In the genomic region with DNA sequence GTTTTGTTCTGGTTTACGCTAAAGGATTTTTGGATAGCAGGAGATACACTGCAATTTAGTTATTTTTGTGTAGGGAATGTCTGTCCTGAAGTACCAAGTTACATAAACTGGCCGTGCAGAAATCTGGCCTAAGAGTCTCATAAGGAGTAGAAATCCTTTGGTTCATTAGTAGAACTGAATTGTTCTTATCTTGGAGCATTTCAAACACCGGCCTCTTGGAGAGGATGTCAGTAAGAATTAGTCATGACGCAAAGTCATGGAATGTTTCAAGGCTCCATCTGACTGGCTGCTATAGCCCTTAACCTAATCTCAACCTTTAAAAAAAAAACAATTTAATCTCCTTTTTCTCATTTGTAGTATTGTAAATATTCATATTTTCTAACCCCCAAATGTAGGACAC, we compare ENCODE assay signal across 2 cellular contexts.
TF ChIP-seq lines count a peak whose summit lies in the region.

No MANE protein-coding gene starts in this region.

TF ChIP-seq in IMR-90, 13 proteins besides CTCF, POLR2A, EP300 and RAD21:
- TF ChIP-seq CHD1 (IDR thresholded peaks at IDR 0.05; ENCODE audit: low read depth, low read length) (no peak), RCOR1 (IDR thresholded peaks at IDR 0.05; ENCODE audit: insufficient replicate concordance, low read length) (no peak), NFE2L2 (IDR thresholded peaks at IDR 0.05; ENCODE audit: low read depth, low read length) (no peak), MAZ (IDR thresholded peaks at IDR 0.05; ENCODE audit: borderline replicate concordance, low read depth, low read length) (no peak), RFX5 (IDR thresholded peaks at IDR 0.05; ENCODE audit: low read depth, low read length) (no peak), BHLHE40 (IDR thresholded peaks at IDR 0.05; ENCODE audit: low read depth, low read length) (no peak), MXI1 (IDR thresholded peaks at IDR 0.05; ENCODE audit: borderline replicate concordance, low read depth, low read length) (no peak), MAFK (IDR thresholded peaks at IDR 0.05; ENCODE audit: low read depth, low read length) (no peak), FOS (IDR thresholded peaks at IDR 0.05; ENCODE audit: low read depth, low read length) (no peak), SMC3 (IDR thresholded peaks at IDR 0.05; ENCODE audit: low read depth, low read length) (no peak), CEBPB (IDR thresholded peaks at IDR 0.05; ENCODE audit: low read depth, low read length) (no peak)
- TF ChIP-seq, protein P1, sequence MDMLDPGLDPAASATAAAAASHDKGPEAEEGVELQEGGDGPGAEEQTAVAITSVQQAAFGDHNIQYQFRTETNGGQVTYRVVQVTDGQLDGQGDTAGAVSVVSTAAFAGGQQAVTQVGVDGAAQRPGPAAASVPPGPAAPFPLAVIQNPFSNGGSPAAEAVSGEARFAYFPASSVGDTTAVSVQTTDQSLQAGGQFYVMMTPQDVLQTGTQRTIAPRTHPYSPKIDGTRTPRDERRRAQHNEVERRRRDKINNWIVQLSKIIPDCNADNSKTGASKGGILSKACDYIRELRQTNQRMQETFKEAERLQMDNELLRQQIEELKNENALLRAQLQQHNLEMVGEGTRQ (IDR thresholded peaks at IDR 0.05; ENCODE audit: low read depth, low read length), result no peak
- TF ChIP-seq, protein P2, sequence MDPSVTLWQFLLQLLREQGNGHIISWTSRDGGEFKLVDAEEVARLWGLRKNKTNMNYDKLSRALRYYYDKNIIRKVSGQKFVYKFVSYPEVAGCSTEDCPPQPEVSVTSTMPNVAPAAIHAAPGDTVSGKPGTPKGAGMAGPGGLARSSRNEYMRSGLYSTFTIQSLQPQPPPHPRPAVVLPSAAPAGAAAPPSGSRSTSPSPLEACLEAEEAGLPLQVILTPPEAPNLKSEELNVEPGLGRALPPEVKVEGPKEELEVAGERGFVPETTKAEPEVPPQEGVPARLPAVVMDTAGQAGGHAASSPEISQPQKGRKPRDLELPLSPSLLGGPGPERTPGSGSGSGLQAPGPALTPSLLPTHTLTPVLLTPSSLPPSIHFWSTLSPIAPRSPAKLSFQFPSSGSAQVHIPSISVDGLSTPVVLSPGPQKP (IDR thresholded peaks at IDR 0.05; ENCODE audit: borderline replicate concordance, low read depth, low read length), result no peak

TF ChIP-seq in endothelial cell of umbilical vein, 7 proteins besides CTCF, POLR2A, EP300 and RAD21:
- TF ChIP-seq GATA2 (IDR thresholded peaks at IDR 0.05; ENCODE audit: insufficient read depth, insufficient read length, low read depth, low read length), result peak; percentile 67
- TF ChIP-seq POLR2AphosphoS5 (IDR thresholded peaks at IDR 0.05; ENCODE audit: insufficient read depth, low read depth, low read length), result no peak
- TF ChIP-seq MYC (IDR thresholded peaks at IDR 0.05; ENCODE audit: low read depth, low read length), result no peak
- TF ChIP-seq EZH2 (IDR thresholded peaks at IDR 0.05; ENCODE audit: borderline replicate concordance, low read depth, low read length, severe bottlenecking), result no peak
- peak; percentile 22 for TF ChIP-seq JUN (IDR thresholded peaks at IDR 0.05; ENCODE audit: borderline replicate concordance, insufficient read depth, insufficient read length, low read depth)
- peak; percentile 56 for TF ChIP-seq FOS (IDR thresholded peaks at IDR 0.05; ENCODE audit: borderline replicate concordance, insufficient read depth, low read length)
